In genomic region chr12:5882511-5883185, GRCh38 we compare ENCODE assay signal across 1 cellular context.
TF ChIP-seq lines count a peak whose summit lies in the region.

No MANE protein-coding gene starts in this region.

TF ChIP-seq in H1, 55 proteins besides CTCF, POLR2A, EP300 and RAD21 (continued from another document):
- TF ChIP-seq CHD7 (IDR thresholded peaks at IDR 0.05; ENCODE audit: insufficient replicate concordance, low read length) (no peak), POU5F1 (IDR thresholded peaks at IDR 0.05; ENCODE audit: low read depth, low read length) (no peak), CBX8 (IDR thresholded peaks at IDR 0.05; ENCODE audit: borderline replicate concordance, low read depth, low read length) (no peak), CEBPB (IDR thresholded peaks at IDR 0.05; ENCODE audit: low read depth, low read length) (no peak), GTF2F1 (IDR thresholded peaks at IDR 0.05; ENCODE audit: borderline replicate concordance, low read depth, low read length) (no peak), ATF2 (IDR thresholded peaks at IDR 0.05; ENCODE audit: low read length) (no peak)
